Comparison of ENCODE assay signal across 9 cellular contexts in the genomic region with DNA sequence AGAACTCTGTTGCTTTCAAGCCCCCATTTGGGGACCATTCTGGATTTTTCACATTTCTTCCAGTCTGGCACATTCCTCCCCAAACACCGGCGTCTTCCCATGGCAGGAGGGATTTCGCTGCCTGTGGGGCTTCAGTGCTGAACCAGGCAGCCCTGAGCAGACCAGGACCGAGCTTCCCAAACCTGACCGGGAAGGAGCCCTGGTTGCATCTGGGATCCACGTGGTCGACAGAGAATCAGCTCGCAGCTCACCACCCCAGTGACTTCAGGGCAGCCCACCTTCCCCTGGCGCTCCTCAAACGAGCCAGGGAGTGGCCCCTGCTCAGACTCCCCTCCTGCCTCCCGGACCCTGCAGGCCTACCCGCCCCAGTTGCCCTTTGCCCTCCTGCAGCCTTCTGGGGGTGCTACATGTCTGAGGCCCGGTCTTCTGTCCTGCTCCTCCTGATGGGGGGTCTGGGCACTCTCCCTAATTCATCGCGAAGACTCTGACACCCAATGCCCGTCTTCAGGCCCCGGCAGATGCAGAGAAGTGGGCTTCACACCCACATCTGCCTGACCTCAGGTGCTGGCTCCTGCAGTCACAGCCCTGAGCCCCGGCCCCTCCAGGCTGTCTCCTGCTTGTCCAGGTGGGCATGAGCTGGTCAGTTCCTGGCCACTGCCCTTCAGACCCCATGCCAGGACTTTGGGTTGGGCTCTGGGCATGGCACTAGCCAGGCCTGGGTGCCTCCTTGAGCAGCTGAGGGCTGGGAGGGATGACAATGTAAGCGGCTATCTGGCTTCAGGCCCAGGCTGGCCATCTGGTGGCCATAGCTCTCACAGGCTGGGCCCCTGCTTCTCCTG. TPM values are rescaled to one million over a fixed set of nuclear protein-coding genes. Genes with fewer than 3 reads are reported as not detected.
DNase-seq lines count a peak whose midpoint lies in the region; ATAC-seq and TF ChIP-seq lines count a peak whose summit lies in the region.
"Had no signal": no experiment of that assay in that cellular context is flagged by ENCODE, and none has a peak within 500 bp of the region (broad histone marks: within the 10 kb centered on the region; RNA-seq: fewer than 3 reads in every experiment).

No MANE protein-coding gene starts in this region.

- ATAC-seq in foreskin keratinocyte (no peak), GM21447 (IDR thresholded peaks at IDR 0.05; ENCODE audit: unreplicated experiment) (no peak), left lobe of liver (no peak)

- H3K36me3 ChIP-seq in brain microvascular endothelial cell (replicated peaks) = no peaks in the 10 kb centered on the region
- H3K36me3 ChIP-seq: thyroid gland had no signal

- H3K27ac ChIP-seq in brain microvascular endothelial cell (no peak overlapping the region), foreskin keratinocyte (no peak overlapping the region)

- peak; percentile 31 for DNase-seq in AG08395 (ENCODE audit: low spot score)
- DNase-seq in HFF-Myc (ENCODE audit: extremely low read depth, low read depth) = no peak
- DNase-seq in brain microvascular endothelial cell = no peak
- DNase-seq in foreskin keratinocyte = no peak
- no peak for DNase-seq in iPS-NIHi7 (ENCODE audit: extremely low spot score)
- DNase-seq in left lobe of liver (ENCODE audit: low spot score) = no peak

- H3K4me3 ChIP-seq in HFF-Myc (replicated peaks; ENCODE audit: low read depth, low read length) (peak overlapping the region; percentile 96), brain microvascular endothelial cell (ENCODE audit: low read depth, low read length) (no peak overlapping the region), mononuclear cell (ENCODE audit: low read length) (peak overlapping the region; percentile 48)

- H3K27me3 ChIP-seq in brain microvascular endothelial cell (replicated peaks) (peaks cover 9% of the 10 kb centered on the region), mononuclear cell (ENCODE audit: insufficient read depth, low read length) (peaks cover 12% of the 10 kb centered on the region), foreskin keratinocyte (peaks cover 14% of the 10 kb centered on the region)
- H3K27me3 ChIP-seq: thyroid gland had no signal

- TF ChIP-seq CTCF in HFF-Myc (IDR thresholded peaks at IDR 0.05; ENCODE audit: low read depth, low read length, missing control alignments) (peak; percentile 35), brain microvascular endothelial cell (IDR thresholded peaks at IDR 0.05; ENCODE audit: low read depth, low read length, missing control alignments) (peak; percentile 38), foreskin keratinocyte (conservative IDR thresholded peaks at IDR 0.05) (no peak)

- no peaks in the 10 kb centered on the region for H3K9me3 ChIP-seq in mononuclear cell (ENCODE audit: low read depth, low read length)
- H3K9me3 ChIP-seq: thyroid gland had no signal

- H3K4me1 ChIP-seq in mononuclear cell (ENCODE audit: insufficient read depth, low read length) = peaks cover 28% of the 10 kb centered on the region
- H3K4me1 ChIP-seq in foreskin keratinocyte = no peaks in the 10 kb centered on the region

- in situ Hi-C loops in brain microvascular endothelial cell (cut with HindIII; ENCODE audit: low pct_ligation_motif_present, low sequenced_read_pairs) = no loop called here

RNA-seq across cellular contexts. Expression of a gene that starts 26.2 kb away (rescaled TPM):
- total RNA-seq in mononuclear cell (not detected), foreskin keratinocyte (not detected in 2 replicates), left lobe of liver (not detected)
- not detected in 2 replicates for polyA plus RNA-seq in foreskin keratinocyte
- total RNA-seq: thyroid gland had no signal

RNA-seq across cellular contexts. Expression of a gene that starts 54.0 kb away (rescaled TPM):
- 18.1 TPM for total RNA-seq in mononuclear cell
- total RNA-seq in foreskin keratinocyte = 30.9 and 33.1 TPM in 2 replicates
- 25.1 and 27.0 TPM in 2 replicates for polyA plus RNA-seq in foreskin keratinocyte
- total RNA-seq in left lobe of liver = 35.8 TPM

RNA-seq across cellular contexts. Expression of a gene that starts 54.2 kb away (rescaled TPM):
- total RNA-seq in mononuclear cell (10.5 TPM), foreskin keratinocyte (24.2 and 26.2 TPM in 2 replicates), left lobe of liver (10.3 TPM)
- 23.6 and 24.6 TPM in 2 replicates for polyA plus RNA-seq in foreskin keratinocyte
